Comparison of ENCODE assay signal across 1 cellular context in genomic region chr6:34425498-34426410, GRCh38.
TF ChIP-seq lines count a peak whose summit lies in the region.

TSS of gene RPS10 (minus strand) at chr6:34426069. CDS start at chr6:34425221, 848 bp downstream.

TF ChIP-seq in GM23338, 12 proteins besides CTCF, POLR2A, EP300 and RAD21 (continued from another document):
- TF ChIP-seq ETS1 (IDR thresholded peaks at IDR 0.05): 0 out of 2 replicates have a peak, but pooled peaks have one; percentile 34
- peak; percentile 92 for TF ChIP-seq POLR2AphosphoS5 (IDR thresholded peaks at IDR 0.05; ENCODE audit: low read depth)
- peak; percentile 53 for TF ChIP-seq CREB1 (CRISPR knock-in tag; IDR thresholded peaks at IDR 0.05; ENCODE audit: low read depth)
- TF ChIP-seq STAT1 (IDR thresholded peaks at IDR 0.05; ENCODE audit: unreplicated experiment): no peak
